In the genomic region with DNA sequence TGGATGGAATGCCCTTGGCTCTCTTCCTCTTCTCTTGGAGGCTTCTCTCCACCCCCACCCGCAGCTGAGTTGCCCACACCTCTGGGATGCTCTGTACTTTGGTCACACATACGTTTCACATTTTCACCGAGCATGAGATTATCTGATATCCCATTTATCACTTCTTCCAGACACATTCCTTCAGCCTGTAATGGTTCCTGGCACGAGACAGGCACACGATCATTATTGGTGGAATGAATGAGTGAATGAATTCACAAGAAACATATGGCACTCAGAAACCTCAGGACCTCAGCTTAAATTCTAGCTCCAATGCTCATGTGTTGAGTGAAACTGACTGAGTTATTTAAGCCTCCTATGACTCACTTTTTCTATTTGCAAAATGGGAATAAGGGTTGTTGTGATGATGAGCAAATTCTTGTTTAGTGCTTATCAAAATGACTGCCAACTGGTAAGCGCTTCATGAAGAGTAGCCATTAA, we compare ENCODE assay signal across 8 cellular contexts.
DNase-seq lines count a peak whose midpoint lies in the region; ATAC-seq lines count a peak whose summit lies in the region.

No MANE protein-coding gene starts in this region.

- DNase-seq in AG08396 (ENCODE audit: low spot score) (peak; percentile 36), HT1080 (ENCODE audit: low read depth) (peak; percentile 26), fibroblast of peridontal ligament (ENCODE audit: extremely low read depth) (peak; percentile 76), GOT3 (lab: John Stamatoyannopoulos, UW) (no peak), Kasumi-1 (lab: John Stamatoyannopoulos, UW) (no peak), NCI-H2196 treated with DMSO at 0.1 percent for 48 hours (lab: John Stamatoyannopoulos, UW; ENCODE audit: unreplicated experiment) (no peak), left lobe of liver (ENCODE audit: low spot score) (no peak)

- peak; percentile 32 for ATAC-seq in GM19452 (IDR thresholded peaks at IDR 0.05; ENCODE audit: unreplicated experiment)
- no peak for ATAC-seq in left lobe of liver

Comparison
In these comparisons a context has a peak if more than half of its experiments do, and no peak if none do; other contexts are left out.
1. DNase-seq: peak in AG08396 (single experiment), HT1080 (single experiment) and fibroblast of peridontal ligament (single experiment); none in GOT3 (single experiment), Kasumi-1 (0 of 2), NCI-H2196 treated with DMSO at 0.1 percent for 48 hours (single experiment) and left lobe of liver (single experiment).